ENCODE assay signal across 1 cellular context in the genomic region with DNA sequence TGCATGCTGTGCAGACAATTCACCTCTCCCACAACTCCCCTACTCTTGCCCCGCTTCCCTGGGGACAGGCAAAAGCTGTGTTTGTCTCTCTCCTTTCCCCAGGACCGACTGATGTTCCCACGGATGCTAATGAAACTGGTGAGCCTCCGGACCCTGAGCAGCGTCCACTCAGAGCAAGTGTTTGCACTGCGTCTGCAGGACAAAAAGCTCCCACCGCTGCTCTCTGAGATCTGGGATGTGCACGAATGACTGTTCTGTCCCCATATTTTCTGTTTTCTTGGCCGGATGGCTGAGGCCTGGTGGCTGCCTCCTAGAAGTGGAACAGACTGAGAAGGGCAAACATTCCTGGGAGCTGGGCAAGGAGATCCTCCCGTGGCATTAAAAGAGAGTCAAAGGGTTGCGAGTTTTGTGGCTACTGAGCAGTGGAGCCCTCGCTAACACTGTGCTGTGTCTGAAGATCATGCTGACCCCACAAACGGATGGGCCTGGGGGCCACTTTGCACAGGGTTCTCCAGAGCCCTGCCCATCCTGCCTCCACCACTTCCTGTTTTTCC.
TF ChIP-seq lines count a peak whose summit lies in the region.

No MANE protein-coding gene starts in this region.

TF ChIP-seq in IMR-90, 13 proteins besides CTCF, POLR2A, EP300 and RAD21 (continued from another document):
- no peak for TF ChIP-seq USF2 (IDR thresholded peaks at IDR 0.05; ENCODE audit: low read depth, low read length)
